ENCODE assay signal across 25 cellular contexts in the genomic region with DNA sequence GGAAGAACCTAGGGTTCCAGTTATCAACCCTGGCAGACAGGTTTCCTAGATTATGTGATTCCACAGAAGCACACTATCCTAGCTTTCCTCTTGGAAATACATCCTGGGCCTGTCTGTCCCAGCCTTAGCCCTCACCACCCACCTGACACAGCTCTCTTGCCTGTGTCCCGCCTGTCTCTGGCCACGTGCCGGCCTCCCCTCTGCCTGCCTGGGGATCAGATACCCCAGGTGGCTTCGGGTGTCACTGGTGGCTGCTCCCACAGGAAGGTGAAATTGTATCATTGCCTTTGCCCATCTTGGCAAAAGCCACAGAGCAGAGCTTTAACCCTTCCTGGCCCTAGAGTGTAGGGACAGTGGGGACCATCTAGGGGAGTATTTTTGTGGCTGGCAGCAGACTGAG. TPM values are rescaled to one million over a fixed set of nuclear protein-coding genes. Genes with fewer than 3 reads are reported as not detected.
"Had no signal": no experiment of that assay in that cellular context is flagged by ENCODE, and none has a peak within 500 bp of the region (broad histone marks: within the 10 kb centered on the region; RNA-seq: fewer than 3 reads in every experiment).

No MANE protein-coding gene starts in this region.

- H3K27ac ChIP-seq: coronary artery, esophagus muscularis mucosa, foreskin keratinocyte, ovary, stomach, tibial artery had no signal

- FAIRE-seq: endothelial cell of umbilical vein had no signal

- H3K4me3 ChIP-seq: coronary artery, esophagus muscularis mucosa, ovary, stomach, tibial artery had no signal

- DNase-seq: dermis blood vessel endothelial cell; effector memory CD4-positive, alpha-beta T cell; foreskin keratinocyte; glutamatergic neuron; hypothalamus; immature natural killer cell; islet precursor cell; kidney glomerular epithelial cell; left colon; mesendoderm; midbrain; naive thymus-derived CD4-positive, alpha-beta T cell; occipital lobe; ovary; retina; stimulated activated CD4-positive, alpha-beta T cell treated with anti-CD3 and anti-CD28 coated beads, Interleukin-2, amount 100 ng/mL, for 24 hours; stimulated activated CD4-positive, alpha-beta T cell treated with anti-CD3 and anti-CD28 coated beads, Interleukin-4, amount 100 ng/mL, for 24 hours; stimulated activated naive CD4-positive, alpha-beta T cell treated with Interleukin-2 at 50 U/mL for 16 hours; stomach; tibial artery had no signal

- ATAC-seq: foreskin keratinocyte; left colon; naive thymus-derived CD4-positive, alpha-beta T cell; sciatic nerve; stimulated activated effector memory CD8-positive, alpha-beta T cell treated with anti-CD3 and anti-CD28 coated beads, Interleukin-12 subunit alpha, Interleukin-12 subunit beta, amount 100 ng/mL, for 72 hours had no signal

- H3K27me3 ChIP-seq: foreskin keratinocyte, ovary, tibial artery had no signal

- H3K36me3 ChIP-seq: esophagus muscularis mucosa, ovary, stomach, tibial artery had no signal

- H3K9me3 ChIP-seq: esophagus muscularis mucosa, ovary, stomach, tibial artery had no signal

RNA-seq across cellular contexts. Expression of a gene that starts 6.2 kb away (rescaled TPM):
- polyA plus RNA-seq: immature natural killer cell; naive thymus-derived CD4-positive, alpha-beta T cell had no signal
